Comparison of ENCODE assay signal across 8 cellular contexts in genomic region chr14:59464651-59465569, GRCh38. TPM values are rescaled to one million over a fixed set of nuclear protein-coding genes. Genes with fewer than 3 reads are reported as not detected.
DNase-seq lines count a peak whose midpoint lies in the region; ATAC-seq and TF ChIP-seq lines count a peak whose summit lies in the region.

GPR135 (minus strand) TSS chr14:59465380; CDS start chr14:59465226, 154 bp downstream.

- TF ChIP-seq CTCF in GM12865 (IDR thresholded peaks at IDR 0.05; ENCODE audit: insufficient read depth, low read depth, low read length, missing control alignments) (no peak), epithelial cell of proximal tubule (conservative IDR thresholded peaks at IDR 0.05; ENCODE audit: low read depth, low read length) (no peak)

- peaks cover 24% of the 10 kb centered on the region for H3K27me3 ChIP-seq in mononuclear cell (ENCODE audit: insufficient read depth, low read length)

- ATAC-seq in HG02571 (IDR thresholded peaks at IDR 0.05; ENCODE audit: unreplicated experiment): peak; percentile 62

- no peaks in the 10 kb centered on the region for H3K9me3 ChIP-seq in mononuclear cell (ENCODE audit: low read depth, low read length)

- peaks cover 17% of the 10 kb centered on the region for H3K4me1 ChIP-seq in mononuclear cell (ENCODE audit: insufficient read depth, low read length)

- peak within 1 kb of the TSS; percentile 43 for H3K4me3 ChIP-seq in GM12865 (ENCODE audit: low read depth, low read length)
- peak within 1 kb of the TSS; percentile 52 for H3K4me3 ChIP-seq in epithelial cell of proximal tubule (ENCODE audit: low read depth, low read length)
- H3K4me3 ChIP-seq in mononuclear cell (ENCODE audit: low read length): peak within 1 kb of the TSS; percentile 35

- DNase-seq in GM12865 (ENCODE audit: low read depth) (peak; percentile 58), NCI-H2107 (lab: John Stamatoyannopoulos, UW) (peak; percentile 51), activated T-cell treated with anti-CD3 and anti-CD28 coated beads for 24 hours (ENCODE audit: low read depth) (peak; percentile 21), epithelial cell of proximal tubule (ENCODE audit: low read depth) (no peak), NCI-H446 (lab: John Stamatoyannopoulos, UW) (no peak)
- DNase-seq in stimulated activated CD8-positive, alpha-beta memory T cell treated with anti-CD3 and anti-CD28 coated beads, Interleukin-7, amount 100 ng/mL, for 48 hours (ENCODE audit: extremely low read depth in 1 of 2, low read depth in 1 of 2): peak; percentile 24 to 27

RNA-seq across cellular contexts. Expression of gene GPR135, which starts in this region (rescaled TPM):
- 0.87 and 1.3 TPM in 2 replicates for total RNA-seq in epithelial cell of proximal tubule
- total RNA-seq in mononuclear cell: 0.63 TPM

Comparison
In these comparisons a context has a peak if more than half of its experiments do, and no peak if none do; other contexts are left out.
1. DNase-seq: peak in GM12865 (single experiment), NCI-H2107 (single experiment), activated T-cell treated with anti-CD3 and anti-CD28 coated beads for 24 hours (single experiment) and stimulated activated CD8-positive, alpha-beta memory T cell treated with anti-CD3 and anti-CD28 coated beads, Interleukin-7, amount 100 ng/mL, for 48 hours (2 of 2); none in epithelial cell of proximal tubule (single experiment) and NCI-H446 (0 of 2).
2. Peak in every context shown above with its lines, with median percentiles within 50 percentile points of each other: H3K4me3 ChIP-seq.